ENCODE assay signal across 8 cellular contexts in genomic region chr19:48203794-48204628, GRCh38. TPM values are rescaled to one million over a fixed set of nuclear protein-coding genes. Genes with fewer than 3 reads are reported as not detected.
A peak's percentile ranks its signal among the peaks of the same experiment; 100 is the strongest.
DNase-seq lines count a peak whose midpoint lies in the region; ATAC-seq and TF ChIP-seq lines count a peak whose summit lies in the region.

No MANE protein-coding gene starts in this region.

- peak; percentile 92 for ATAC-seq in HG02763 (IDR thresholded peaks at IDR 0.05; ENCODE audit: unreplicated experiment)
- ATAC-seq in heart right ventricle: peak; percentile 99 to 100 (median 100)

- H3K4me3 Mint-ChIP-seq in type B pancreatic cell: no peak overlapping the region

- peak overlapping the region; percentile 80 for H3K4me2 ChIP-seq in SU-DHL-6 (ENCODE audit: low read depth, low read length, poor library complexity, severe bottlenecking)

- H3K9me2 ChIP-seq in SU-DHL-6 (replicated peaks; ENCODE audit: insufficient read depth, low read length): no peaks in the 10 kb centered on the region

- DNase-seq in GM12865 (ENCODE audit: low read depth) (peak; percentile 97), NCI-H1417 treated with DMSO at 0.1 percent for 48 hours (lab: John Stamatoyannopoulos, UW) (peak; percentile 96), adrenal gland (peak; percentile 91 to 97 (median 95)), heart right ventricle (peak; percentile 92 to 95), pons (ENCODE audit: low spot score) (peak; percentile 97), type B pancreatic cell (ENCODE audit: extremely low spot score, unreplicated experiment) (peak; percentile 96)

- peak overlapping the region; percentile 86 for H3K9ac ChIP-seq in SU-DHL-6 (ENCODE audit: low read length)

- TF ChIP-seq POLR2A in adrenal gland (IDR thresholded peaks at IDR 0.05): peak in 1 of 2 donors; percentile 63

- H3K9me3 Mint-ChIP-seq in type B pancreatic cell: no peaks in the 10 kb centered on the region

- TF ChIP-seq CTCF in GM12865 (IDR thresholded peaks at IDR 0.05; ENCODE audit: insufficient read depth, low read depth, low read length, missing control alignments): no peak
- no peak for TF ChIP-seq CTCF in SU-DHL-6 (IDR thresholded peaks at IDR 0.05; ENCODE audit: insufficient read depth, low read length, poor library complexity, severe bottlenecking)
- peak in 1 of 6 experiments; percentile 3 for TF ChIP-seq CTCF in adrenal gland (IDR thresholded peaks at IDR 0.05)
- TF ChIP-seq CTCF in heart right ventricle (IDR thresholded peaks at IDR 0.05): no peak
- TF ChIP-seq CTCF in type B pancreatic cell (conservative IDR thresholded peaks at IDR 0.05): no peak

- H3K36me3 Mint-ChIP-seq in type B pancreatic cell: no peaks in the 10 kb centered on the region

- H3F3A ChIP-seq in SU-DHL-6 (ENCODE audit: insufficient read depth): peaks cover 4% of the 10 kb centered on the region

- H3K27me3 ChIP-seq in SU-DHL-6 (ENCODE audit: low read length): no peaks in the 10 kb centered on the region
- no peaks in the 10 kb centered on the region for H3K27me3 ChIP-seq in adrenal gland
- H3K27me3 ChIP-seq in heart right ventricle: no peaks in the 10 kb centered on the region

- intact Hi-C loops in adrenal gland (cut with DNase I) (no loop called here), heart right ventricle (cut with DNase I) (loop anchor here in 3 of 10 donors (5.0 to 10.0 kb wide), 2 partner anchors 51 to 53 kb away; partner anchors contain the start of gene CARD8 (in 3 of the 3))

- no peaks in the 10 kb centered on the region for H3K4me1 Mint-ChIP-seq in type B pancreatic cell (ENCODE audit: unreplicated experiment)

- no peak overlapping the region for H3K27ac Mint-ChIP-seq in type B pancreatic cell

- H3K4me3 ChIP-seq in GM12865 (ENCODE audit: low read depth, low read length) (peak overlapping the region; percentile 68), SU-DHL-6 (ENCODE audit: insufficient read depth, low read length, poor library complexity, severe bottlenecking) (peak overlapping the region; percentile 95), adrenal gland (peak overlapping the region in 2 of 4 donors; percentile 38 to 58), heart right ventricle (peak overlapping the region; percentile 52 to 83 (median 68))

- 0 to 1% (median 0%) methylated on average over 16 to 34 of the region's 34 CpGs for WGBS in adrenal gland, 4 donors
- 0% methylated on average over 34 of the region's 34 CpGs for WGBS in heart right ventricle, 2 donors

- H3K9me3 ChIP-seq in SU-DHL-6 (ENCODE audit: insufficient read depth, low read length) (no peaks in the 10 kb centered on the region), adrenal gland (replicated peaks in 1 of 3) (no peaks in the 10 kb centered on the region), heart right ventricle (no peaks in the 10 kb centered on the region)

- peak overlapping the region; percentile 56 for H3K27ac ChIP-seq in SU-DHL-6 (ENCODE audit: low read depth, low read length)
- peak overlapping the region in 2 of 5 donors; percentile 66 to 75 for H3K27ac ChIP-seq in adrenal gland
- H3K27ac ChIP-seq in heart right ventricle: peak overlapping the region in 9 of 10 donors; percentile 49 to 81 (median 72)

- H3K4me1 ChIP-seq in adrenal gland (replicated peaks in 1 of 2): peaks cover 4 to 11% of the 10 kb centered on the region in 2 donors
- H3K4me1 ChIP-seq in heart right ventricle: peaks cover 0 to 32% (median 8%) of the 10 kb centered on the region in 9 donors

- no peaks in the 10 kb centered on the region for H3K27me3 Mint-ChIP-seq in type B pancreatic cell

- H2AFZ ChIP-seq in SU-DHL-6 (ENCODE audit: low read depth, low read length, severe bottlenecking): peak overlapping the region; percentile 60

- peaks cover 26% of the 10 kb centered on the region for H3K79me2 ChIP-seq in SU-DHL-6 (ENCODE audit: insufficient read depth, low read length)

- H3K36me3 ChIP-seq in SU-DHL-6 (ENCODE audit: low read length) (peaks cover 2% of the 10 kb centered on the region; the same call in 1 of the 2 replicates), adrenal gland (replicated peaks in 1 of 2) (no peaks in the 10 kb centered on the region), heart right ventricle (peaks cover 0 to 11% (median 0%) of the 10 kb centered on the region in 9 donors)

- no peaks in the 10 kb centered on the region for H4K20me1 ChIP-seq in SU-DHL-6 (ENCODE audit: low read depth, low read length)

RNA-seq across cellular contexts. Expression of gene ZSWIM9, which starts 33.5 kb away (rescaled TPM):
- total RNA-seq in adrenal gland (1 to 10 TPM in 7 of 8 donors, under 1 TPM in 1; 0.52 to 8.0 (median 4.4) TPM), heart right ventricle (1 to 10 TPM; 5.5 to 8.5 (median 6.6) TPM), type B pancreatic cell (ENCODE audit: low replicate concordance) (6.7 and 10.7 TPM in 2 replicates)
- polyA plus RNA-seq in adrenal gland (1 to 10 TPM; 1.9 to 5.7 (median 2.6) TPM), heart right ventricle (1 to 10 TPM; 3.8 to 4.1 TPM)

RNA-seq across cellular contexts. Expression of gene LIG1, which starts 33.9 kb away (rescaled TPM):
- total RNA-seq in adrenal gland (10 to 100 TPM in 6 of 8 donors, 1 to 10 TPM in 2; 7.5 to 24.2 (median 14.4) TPM), heart right ventricle (1 to 10 TPM; 1.8 to 8.5 (median 3.5) TPM), type B pancreatic cell (ENCODE audit: low replicate concordance) (48.4 and 84.9 TPM in 2 replicates)
- polyA plus RNA-seq in adrenal gland (10 to 100 TPM; 10.5 to 79.6 (median 58.3) TPM), heart right ventricle (1 to 10 TPM; 5.2 to 9.9 TPM)

RNA-seq across cellular contexts. Expression of gene CARD8, which starts 51.7 kb away (rescaled TPM):
- 10 to 100 TPM; 14.1 to 45.3 (median 32.1) TPM for total RNA-seq in adrenal gland
- polyA plus RNA-seq in adrenal gland: 10 to 100 TPM; 30.0 to 48.3 (median 33.7) TPM
- total RNA-seq in heart right ventricle: 10 to 100 TPM; 19.5 to 49.5 (median 29.4) TPM
- polyA plus RNA-seq in heart right ventricle: 10 to 100 TPM; 18.9 to 44.2 TPM
- 21.9 and 50.4 TPM in 2 replicates for total RNA-seq in type B pancreatic cell (ENCODE audit: low replicate concordance)
